In genomic region chr1:67788251-67788796, GRCh38 we compare ENCODE assay signal across 20 cellular contexts. TPM values are rescaled to one million over a fixed set of nuclear protein-coding genes. Genes with fewer than 3 reads are reported as not detected.
"Had no signal": no experiment of that assay in that cellular context is flagged by ENCODE, and none has a peak within 500 bp of the region (broad histone marks: within the 10 kb centered on the region; RNA-seq: fewer than 3 reads in every experiment).

No MANE protein-coding gene starts in this region.

- H3K36me3 ChIP-seq: gastroesophageal sphincter, heart left ventricle, sigmoid colon, tibial nerve had no signal

- H3K27me3 ChIP-seq: gastroesophageal sphincter, heart left ventricle, sigmoid colon, tibial nerve had no signal

- ATAC-seq: activated CD4-positive, CD25-positive, alpha-beta regulatory T cell treated with anti-CD3 and anti-CD28 coated beads, Interleukin-2, amount 50 U/mL, for 24 hours; activated CD8-positive, alpha-beta T cell treated with anti-CD3 and anti-CD28 coated beads for 36 hours; gastroesophageal sphincter; heart left ventricle; naive thymus-derived CD4-positive, alpha-beta T cell had no signal

- H3K27ac ChIP-seq: heart left ventricle, VCaP had no signal

- H3K4me3 ChIP-seq: gastroesophageal sphincter, heart left ventricle, lung, sigmoid colon, tibial nerve had no signal

- H3K9me3 ChIP-seq: gastroesophageal sphincter, sigmoid colon, tibial nerve had no signal

- DNase-seq: activated CD4-positive, alpha-beta T cell treated with anti-CD3 and anti-CD28 coated beads, Interleukin-2, amount 10 ng/mL, durations not matched to agents 7 days and 5 days; activated CD8-positive, alpha-beta T cell treated with anti-CD3 and anti-CD28 coated beads for 36 hours; activated gamma-delta T cell treated with Interleukin-2 at 50 U/mL for 16 hours; aorta; central memory CD4-positive, alpha-beta T cell; effector memory CD4-positive, alpha-beta T cell; heart left ventricle; kidney; naive thymus-derived CD4-positive, alpha-beta T cell; occipital lobe; retina; sigmoid colon; stimulated activated CD4-positive, alpha-beta T cell treated with anti-CD3 and anti-CD28 coated beads, Interleukin-4, amount 100 ng/mL, for 1 hour; stimulated activated naive CD4-positive, alpha-beta T cell; T-helper 2 cell had no signal

RNA-seq across cellular contexts. Expression of gene GNG12, which starts 44.9 kb away (rescaled TPM):
- total RNA-seq: activated CD8-positive, alpha-beta T cell treated with anti-CD3 and anti-CD28 coated beads for 36 hours; naive thymus-derived CD4-positive, alpha-beta T cell had no signal
